14 cellular contexts compared by ENCODE assay signal in genomic region chrX:46244451-46244850, GRCh38.
DNase-seq lines count a peak whose midpoint lies in the region; ATAC-seq and TF ChIP-seq lines count a peak whose summit lies in the region.
"Had no signal": no experiment of that assay in that cellular context is flagged by ENCODE, and none has a peak within 500 bp of the region (broad histone marks: within the 10 kb centered on the region; RNA-seq: fewer than 3 reads in every experiment).

No MANE protein-coding gene starts in this region.

- H3K27me3 ChIP-seq in mammary epithelial cell (ENCODE audit: insufficient read depth, low read length) (peaks cover 4% of the 10 kb centered on the region), breast epithelium (peaks cover 0 to 24% of the 10 kb centered on the region in 2 donors), body of pancreas (no peaks in the 10 kb centered on the region)
- H3K27me3 ChIP-seq: BLaER1 treated with 17β-estradiol and CSF1 and Interleukin-3, amounts not matched to agents 10 nM and 100 nM had no signal

- H3K36me3 Mint-ChIP-seq in chondrocyte (ENCODE audit: low read depth) = no peaks in the 10 kb centered on the region
- no peaks in the 10 kb centered on the region for H3K36me3 Mint-ChIP-seq in nephron (ENCODE audit: low read depth)
- H3K36me3 Mint-ChIP-seq: CD4-positive, CD25-positive, alpha-beta regulatory T cell had no signal

- H3K4me3 ChIP-seq in mammary epithelial cell (replicated peaks in 1 of 3; ENCODE audit: insufficient read depth in 1 of 3, low read depth in 2 of 3, low read length in 3 of 3) (no peak overlapping the region), breast epithelium (no peak overlapping the region), body of pancreas (no peak overlapping the region)
- H3K4me3 ChIP-seq: BLaER1 treated with 17β-estradiol and CSF1 and Interleukin-3, amounts not matched to agents 10 nM and 100 nM; K562 had no signal

- no peaks in the 10 kb centered on the region for H4K20me1 ChIP-seq in mammary epithelial cell (ENCODE audit: insufficient read depth, low read length)
- H4K20me1 ChIP-seq: BLaER1 treated with 17β-estradiol and CSF1 and Interleukin-3, amounts not matched to agents 10 nM and 100 nM had no signal

- 47% methylated on average over 4 of the region's 4 CpGs for WGBS in mammary epithelial cell (ENCODE audit: low coverage, missing lambda C conversion rate)
- 61 to 62% methylated on average over 4 of the region's 4 CpGs for WGBS in body of pancreas, 2 donors

- no peak for ATAC-seq in body of pancreas
- ATAC-seq in HG03159 (IDR thresholded peaks at IDR 0.05; ENCODE audit: unreplicated experiment) = no peak
- ATAC-seq: HCT116, K562 had no signal

- CTCF ChIA-PET in mammary epithelial cell (lab: Charles Lee; ENCODE audit: low non-redundant PET) = no interaction called here

- H3K9me3 ChIP-seq in mammary epithelial cell (replicated peaks; ENCODE audit: insufficient read depth, low read length) (no peaks in the 10 kb centered on the region), breast epithelium (no peaks in the 10 kb centered on the region), body of pancreas (no peaks in the 10 kb centered on the region)

- peaks cover 14% of the 10 kb centered on the region for H3K9me3 Mint-ChIP-seq in chondrocyte (ENCODE audit: low read depth)
- peaks cover 8% of the 10 kb centered on the region for H3K9me3 Mint-ChIP-seq in nephron

- DNase-seq in mammary epithelial cell (no peak), breast epithelium (ENCODE audit: low spot score in 2 of 2) (no peak), chondrocyte (ENCODE audit: low spot score) (no peak), body of pancreas (no peak), GM20000 (ENCODE audit: low spot score) (no peak)
- no peak for DNase-seq in activated CD8-positive, alpha-beta memory T cell treated with anti-CD3 and anti-CD28 coated beads, Interleukin-2, amount 50 U/mL, for 48 hours
- DNase-seq: CD4-positive, CD25-positive, alpha-beta regulatory T cell; DMS53 had no signal

- intact Hi-C loops in mammary epithelial cell (cut with micrococcal nuclease) (no loop called here), breast epithelium (cut with DNase I; ENCODE audit: low total_unique reads) (no loop called here), body of pancreas (cut with DNase I) (no loop called here)

- H3K4me1 Mint-ChIP-seq in chondrocyte (ENCODE audit: low read depth) = peaks cover 22% of the 10 kb centered on the region
- peaks cover 9% of the 10 kb centered on the region for H3K4me1 Mint-ChIP-seq in nephron
- H3K4me1 Mint-ChIP-seq: CD4-positive, CD25-positive, alpha-beta regulatory T cell had no signal

- no TSS peak for BruUV-seq in mammary epithelial cell (replicated peaks; lab: Mats Ljungman, UMichigan)

- no peak overlapping the region for H3K9ac ChIP-seq in mammary epithelial cell (ENCODE audit: insufficient read depth, low read length)
- H3K9ac ChIP-seq: BLaER1 treated with 17β-estradiol and CSF1 and Interleukin-3, amounts not matched to agents 10 nM and 100 nM had no signal

- no peak for TF ChIP-seq POLR2A in breast epithelium (IDR thresholded peaks at IDR 0.05)
- TF ChIP-seq POLR2A in body of pancreas (IDR thresholded peaks at IDR 0.05) = no peak

- H3K79me2 ChIP-seq in mammary epithelial cell (ENCODE audit: insufficient read depth, low read length) = no peaks in the 10 kb centered on the region

- H3K27ac ChIP-seq in mammary epithelial cell (ENCODE audit: insufficient read depth, low read depth, low read length) (no peak overlapping the region), breast epithelium (no peak overlapping the region), body of pancreas (no peak overlapping the region)
- H3K27ac ChIP-seq: 22Rv1; BLaER1 treated with 17β-estradiol and CSF1 and Interleukin-3, amounts not matched to agents 10 nM and 100 nM had no signal

- H3K4me2 ChIP-seq in mammary epithelial cell (ENCODE audit: insufficient read depth, low read depth, low read length) = no peak overlapping the region
- H3K4me2 ChIP-seq: BLaER1 treated with 17β-estradiol and CSF1 and Interleukin-3, amounts not matched to agents 10 nM and 100 nM had no signal

- H2AFZ ChIP-seq in mammary epithelial cell (ENCODE audit: low read depth, low read length) = peak overlapping the region; percentile 41

- no peak overlapping the region for H3K4me3 Mint-ChIP-seq in chondrocyte (ENCODE audit: unreplicated experiment)
- H3K4me3 Mint-ChIP-seq in nephron = no peak overlapping the region
- H3K4me3 Mint-ChIP-seq: CD4-positive, CD25-positive, alpha-beta regulatory T cell had no signal

- H3K27me3 Mint-ChIP-seq in chondrocyte (ENCODE audit: low read depth) = no peaks in the 10 kb centered on the region
- H3K27me3 Mint-ChIP-seq in nephron (ENCODE audit: low read depth) = no peaks in the 10 kb centered on the region

- H3K4me1 ChIP-seq in mammary epithelial cell (ENCODE audit: insufficient read depth, low read length) (no peaks in the 10 kb centered on the region), breast epithelium (no peaks in the 10 kb centered on the region), body of pancreas (no peaks in the 10 kb centered on the region)

- H3K36me3 ChIP-seq in mammary epithelial cell (ENCODE audit: insufficient read depth, low read length) = no peaks in the 10 kb centered on the region
- H3K36me3 ChIP-seq in breast epithelium = no peaks in the 10 kb centered on the region
- H3K36me3 ChIP-seq in body of pancreas (replicated peaks in 1 of 2; ENCODE audit: insufficient read depth in 1 of 2, low read depth in 2 of 2) = no peaks in the 10 kb centered on the region
- H3K36me3 ChIP-seq: BLaER1 treated with 17β-estradiol and CSF1 and Interleukin-3, amounts not matched to agents 10 nM and 100 nM had no signal

- TF ChIP-seq CTCF in mammary epithelial cell (conservative IDR thresholded peaks at IDR 0.05 in 1 of 2, IDR thresholded peaks at IDR 0.05 in 1 of 2; ENCODE audit: extremely low read depth in 1 of 2, insufficient read depth in 1 of 2, low read depth in 1 of 2, low read length in 2 of 2) = no peak
- no peak for TF ChIP-seq CTCF in breast epithelium (IDR thresholded peaks at IDR 0.05)
- no peak for TF ChIP-seq CTCF in chondrocyte (IDR thresholded peaks at IDR 0.05)
- TF ChIP-seq CTCF in nephron (IDR thresholded peaks at IDR 0.05; ENCODE audit: unreplicated experiment in 3 of 3) = no peak
- TF ChIP-seq CTCF in body of pancreas (IDR thresholded peaks at IDR 0.05) = no peak
- no peak for TF ChIP-seq CTCF in GM20000 (IDR thresholded peaks at IDR 0.05; ENCODE audit: extremely low read depth, missing control alignments)

- dilution Hi-C loops in mammary epithelial cell (cut with HindIII; ENCODE audit: low sequenced_read_pairs) = no loop called here

- H3K27ac Mint-ChIP-seq in chondrocyte (ENCODE audit: unreplicated experiment) (peak overlapping the region; percentile 6), nephron (peak overlapping the region in 2 of 3 experiments; percentile 10 to 56)
- H3K27ac Mint-ChIP-seq: CD4-positive, CD25-positive, alpha-beta regulatory T cell had no signal

- in situ Hi-C loops in mammary epithelial cell (cut with MboI; ENCODE audit: low sequenced_read_pairs in 2 of 2) = no loop called here
